In the genomic region with DNA sequence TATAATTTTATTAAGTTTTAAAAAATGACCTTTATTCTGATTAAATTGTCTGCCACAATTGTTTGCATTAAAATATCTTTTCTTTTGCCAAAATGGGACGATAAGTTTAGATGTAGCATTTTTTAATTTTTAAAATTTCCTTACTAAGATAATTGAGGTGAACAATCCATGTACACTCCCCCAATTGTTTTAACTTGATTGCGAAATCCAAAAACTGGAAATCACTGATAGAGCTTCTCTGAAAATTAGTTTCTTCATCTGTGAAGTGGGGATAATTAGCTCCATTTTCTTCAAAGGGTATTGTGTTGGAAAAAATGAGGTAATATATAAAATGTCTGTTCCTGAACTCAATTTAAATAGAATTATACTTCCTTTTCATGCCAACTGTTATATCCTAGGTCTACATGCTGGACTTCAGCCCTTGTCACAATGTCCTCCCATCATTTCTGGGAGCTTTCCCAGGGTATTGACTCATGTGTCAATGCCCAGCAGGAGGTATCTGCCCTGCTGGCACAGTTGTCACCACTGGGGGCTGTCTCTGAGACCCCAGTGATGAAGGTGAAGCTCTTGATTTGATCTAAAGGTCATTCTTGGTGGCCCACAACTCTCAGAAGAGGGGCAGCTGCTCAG, we compare ENCODE assay signal across 1 cellular context.
A peak's percentile ranks its signal among the peaks of the same experiment; 100 is the strongest.
TF ChIP-seq lines count a peak whose summit lies in the region.

No MANE protein-coding gene starts in this region.

TF ChIP-seq in liver, 16 proteins besides CTCF, POLR2A, EP300 and RAD21 (continued from another document):
- TF ChIP-seq, protein P1, sequence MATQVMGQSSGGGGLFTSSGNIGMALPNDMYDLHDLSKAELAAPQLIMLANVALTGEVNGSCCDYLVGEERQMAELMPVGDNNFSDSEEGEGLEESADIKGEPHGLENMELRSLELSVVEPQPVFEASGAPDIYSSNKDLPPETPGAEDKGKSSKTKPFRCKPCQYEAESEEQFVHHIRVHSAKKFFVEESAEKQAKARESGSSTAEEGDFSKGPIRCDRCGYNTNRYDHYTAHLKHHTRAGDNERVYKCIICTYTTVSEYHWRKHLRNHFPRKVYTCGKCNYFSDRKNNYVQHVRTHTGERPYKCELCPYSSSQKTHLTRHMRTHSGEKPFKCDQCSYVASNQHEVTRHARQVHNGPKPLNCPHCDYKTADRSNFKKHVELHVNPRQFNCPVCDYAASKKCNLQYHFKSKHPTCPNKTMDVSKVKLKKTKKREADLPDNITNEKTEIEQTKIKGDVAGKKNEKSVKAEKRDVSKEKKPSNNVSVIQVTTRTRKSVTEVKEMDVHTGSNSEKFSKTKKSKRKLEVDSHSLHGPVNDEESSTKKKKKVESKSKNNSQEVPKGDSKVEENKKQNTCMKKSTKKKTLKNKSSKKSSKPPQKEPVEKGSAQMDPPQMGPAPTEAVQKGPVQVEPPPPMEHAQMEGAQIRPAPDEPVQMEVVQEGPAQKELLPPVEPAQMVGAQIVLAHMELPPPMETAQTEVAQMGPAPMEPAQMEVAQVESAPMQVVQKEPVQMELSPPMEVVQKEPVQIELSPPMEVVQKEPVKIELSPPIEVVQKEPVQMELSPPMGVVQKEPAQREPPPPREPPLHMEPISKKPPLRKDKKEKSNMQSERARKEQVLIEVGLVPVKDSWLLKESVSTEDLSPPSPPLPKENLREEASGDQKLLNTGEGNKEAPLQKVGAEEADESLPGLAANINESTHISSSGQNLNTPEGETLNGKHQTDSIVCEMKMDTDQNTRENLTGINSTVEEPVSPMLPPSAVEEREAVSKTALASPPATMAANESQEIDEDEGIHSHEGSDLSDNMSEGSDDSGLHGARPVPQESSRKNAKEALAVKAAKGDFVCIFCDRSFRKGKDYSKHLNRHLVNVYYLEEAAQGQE (IDR thresholded peaks at IDR 0.05): peak; percentile 65
- TF ChIP-seq HNF4A (conservative IDR thresholded peaks at IDR 0.05) (peak; percentile 98 to 99), FOXA2 (IDR thresholded peaks at IDR 0.05) (peak; percentile 76), NR2F2 (IDR thresholded peaks at IDR 0.05) (no peak), TAF1 (conservative IDR thresholded peaks at IDR 0.05) (no peak), GABPA (IDR thresholded peaks at IDR 0.05 in 1 of 2, conservative IDR thresholded peaks at IDR 0.05 in 1 of 2) (peak in 1 of 2 donors; percentile 19), JUND (IDR thresholded peaks at IDR 0.05) (peak in 1 of 2 donors; percentile 78), YY1 (IDR thresholded peaks at IDR 0.05) (peak; percentile 76)
- TF ChIP-seq, protein P2, sequence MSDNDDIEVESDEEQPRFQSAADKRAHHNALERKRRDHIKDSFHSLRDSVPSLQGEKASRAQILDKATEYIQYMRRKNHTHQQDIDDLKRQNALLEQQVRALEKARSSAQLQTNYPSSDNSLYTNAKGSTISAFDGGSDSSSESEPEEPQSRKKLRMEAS (IDR thresholded peaks at IDR 0.05): peak; percentile 71
